ENCODE assay signal across 20 cellular contexts in the genomic region with DNA sequence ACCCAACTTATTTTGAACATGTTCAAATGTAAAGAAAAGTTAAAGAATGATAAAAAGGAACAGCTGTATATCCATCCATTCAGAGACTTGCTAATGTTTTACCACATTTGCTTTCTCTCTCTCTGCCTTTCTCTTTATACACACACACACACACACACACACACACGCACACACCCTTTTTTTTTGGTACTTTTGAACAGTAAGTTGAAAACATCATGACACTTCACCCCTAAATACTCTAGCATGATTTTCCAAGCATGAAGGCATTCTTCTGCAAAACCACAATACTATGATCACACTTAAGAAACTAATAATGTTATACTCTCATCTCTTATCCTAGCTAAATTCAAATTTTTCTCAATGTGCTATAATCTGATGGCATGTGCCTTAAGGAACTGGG.
DNase-seq lines count a peak whose midpoint lies in the region; ATAC-seq and TF ChIP-seq lines count a peak whose summit lies in the region.
"Had no signal": no experiment of that assay in that cellular context is flagged by ENCODE, and none has a peak within 500 bp of the region (broad histone marks: within the 10 kb centered on the region; RNA-seq: fewer than 3 reads in every experiment).

No MANE protein-coding gene starts in this region.

- H3K9me3 ChIP-seq in T-helper 17 cell (ENCODE audit: control insufficient read depth, low read length, poor library complexity, severe bottlenecking) = no peaks in the 10 kb centered on the region
- H3K9me3 ChIP-seq: BLaER1, stomach had no signal

- H3K9me3 Mint-ChIP-seq in progenitor cell of endocrine pancreas (ENCODE audit: low read depth) = no peaks in the 10 kb centered on the region
- H3K9me3 Mint-ChIP-seq: activated T-helper 1 cell treated with anti-CD3 and anti-CD28 coated beads, Interleukin-12 subunit alpha, Interleukin-12 subunit beta, Interleukin-2, Interleukin-4 antibody, amounts not matched to agents 30 ng/mL and 10 ng/mL and 1 ng/mL, durations not matched to agents 14 hours and 24 hours and 36 hours; nephron had no signal

- peaks cover 22% of the 10 kb centered on the region for H3K36me3 Mint-ChIP-seq in T-helper 17 cell (ENCODE audit: low read depth)
- H3K36me3 Mint-ChIP-seq in progenitor cell of endocrine pancreas (ENCODE audit: insufficient read depth) = peaks cover 29% of the 10 kb centered on the region

- TF ChIP-seq CTCF in fibroblast of the aortic adventitia (IDR thresholded peaks at IDR 0.05; ENCODE audit: insufficient read depth, low read length) = no peak
- no peak for TF ChIP-seq CTCF in progenitor cell of endocrine pancreas (IDR thresholded peaks at IDR 0.05; ENCODE audit: unreplicated experiment)

- H3K4me1 Mint-ChIP-seq in T-helper 17 cell (peaks cover 21% of the 10 kb centered on the region), progenitor cell of endocrine pancreas (ENCODE audit: low read depth) (no peaks in the 10 kb centered on the region)

- H3K4me3 ChIP-seq in fibroblast of the aortic adventitia (ENCODE audit: low read depth, low read length) = no peak overlapping the region
- H3K4me3 ChIP-seq: BLaER1, stomach had no signal

- H3K4me3 Mint-ChIP-seq in T-helper 17 cell = no peak overlapping the region
- H3K4me3 Mint-ChIP-seq in progenitor cell of endocrine pancreas (ENCODE audit: low read depth) = no peak overlapping the region
- H3K4me3 Mint-ChIP-seq: activated CD4-positive, alpha-beta T cell treated with anti-CD3 and anti-CD28 coated beads for 36 hours; activated T-helper 1 cell treated with anti-CD3 and anti-CD28 coated beads, Interleukin-12 subunit alpha, Interleukin-12 subunit beta, Interleukin-2, Interleukin-4 antibody, amounts not matched to agents 30 ng/mL and 10 ng/mL and 1 ng/mL, durations not matched to agents 14 hours and 24 hours and 36 hours; nephron had no signal

- no peak for ATAC-seq in T-helper 17 cell
- no peak for ATAC-seq in GM19324 (IDR thresholded peaks at IDR 0.05; ENCODE audit: low FRiP score, unreplicated experiment)
- ATAC-seq in GM21576 (IDR thresholded peaks at IDR 0.05; ENCODE audit: unreplicated experiment) = no peak
- ATAC-seq: activated CD4-positive, alpha-beta T cell treated with anti-CD3 and anti-CD28 coated beads for 36 hours; left cardiac atrium had no signal

- no peaks in the 10 kb centered on the region for H3K27me3 Mint-ChIP-seq in T-helper 17 cell
- H3K27me3 Mint-ChIP-seq in progenitor cell of endocrine pancreas = no peaks in the 10 kb centered on the region
- H3K27me3 Mint-ChIP-seq: activated CD4-positive, alpha-beta T cell treated with anti-CD3 and anti-CD28 coated beads for 36 hours had no signal

- DNase-seq in EH (ENCODE audit: low read depth) (peak; percentile 38), T-helper 17 cell (no peak), fibroblast of the aortic adventitia (ENCODE audit: low read depth) (peak; percentile 38), progenitor cell of endocrine pancreas (ENCODE audit: low spot score, unreplicated experiment) (no peak), HUDEP-2 (lab: John Stamatoyannopoulos, UW; ENCODE audit: unreplicated experiment in 76 of 76) (no peak)
- DNase-seq: activated CD4-positive, alpha-beta T cell treated with anti-CD3 and anti-CD28 coated beads for 36 hours; cortex of kidney; left cardiac atrium; mesendoderm; NCI-H146; NCI-H69; posterior cingulate gyrus; small intestine; stimulated activated CD4-positive, alpha-beta T cell treated with anti-CD3 and anti-CD28 coated beads, Interleukin-4, amount 100 ng/mL, for 1 hour; stomach had no signal

- peak overlapping the region; percentile 24 for H3K27ac Mint-ChIP-seq in T-helper 17 cell
- peak overlapping the region; percentile 43 for H3K27ac Mint-ChIP-seq in progenitor cell of endocrine pancreas
- H3K27ac Mint-ChIP-seq: activated CD4-positive, alpha-beta T cell treated with anti-CD3 and anti-CD28 coated beads for 36 hours; activated T-helper 1 cell treated with anti-CD3 and anti-CD28 coated beads, Interleukin-12 subunit alpha, Interleukin-12 subunit beta, Interleukin-2, Interleukin-4 antibody, amounts not matched to agents 30 ng/mL and 10 ng/mL and 1 ng/mL, durations not matched to agents 14 hours and 24 hours and 36 hours; nephron had no signal

Comparison
In these comparisons a context has a peak if more than half of its experiments do, and no peak if none do; other contexts are left out.
1. DNase-seq: peak in EH (single experiment) and fibroblast of the aortic adventitia (single experiment); none in T-helper 17 cell (0 of 3), progenitor cell of endocrine pancreas (single experiment) and HUDEP-2 (0 of 76).